8 cellular contexts compared by ENCODE assay signal in the genomic region with DNA sequence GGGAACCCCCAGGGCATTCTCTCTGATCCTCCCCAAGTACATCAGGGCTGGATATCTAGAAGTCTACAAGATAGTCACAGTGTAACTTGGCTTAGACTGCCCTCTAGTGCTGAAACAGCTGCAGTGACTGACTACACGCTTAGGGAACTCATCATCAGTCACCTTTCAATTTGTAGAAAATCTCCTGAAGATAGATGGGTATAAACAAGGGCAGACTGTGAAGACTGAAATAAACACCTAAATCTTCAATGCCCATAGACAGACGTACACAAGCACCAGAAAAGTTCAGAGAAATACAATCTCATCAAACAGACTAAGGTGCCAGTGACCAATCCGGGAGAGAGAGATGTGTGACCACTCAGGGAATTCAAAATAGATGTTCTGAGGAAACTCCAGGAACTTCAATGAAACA. TPM values are rescaled to one million over a fixed set of nuclear protein-coding genes. Genes with fewer than 3 reads are reported as not detected.
DNase-seq lines count a peak whose midpoint lies in the region; ATAC-seq and TF ChIP-seq lines count a peak whose summit lies in the region.

No MANE protein-coding gene starts in this region.

- no TSS peak for BruUV-seq in Caco-2 (replicated peaks; lab: Mats Ljungman, UMichigan)

- peak overlapping the region; percentile 56 for H3K27ac Mint-ChIP-seq in Caco-2 (ENCODE audit: unreplicated experiment)
- no peak overlapping the region for H3K27ac Mint-ChIP-seq in activated naive CD4-positive, alpha-beta T cell treated with anti-CD3 and anti-CD28 coated beads, Interleukin-2, amount 50 U/mL, for 72 hours

- DNase-seq in Caco-2 (peak; percentile 73 to 76), HuH-7 (ENCODE audit: low spot score) (peak; percentile 64), RPMI7951 (ENCODE audit: low read depth) (peak; percentile 68), heart left ventricle (peak in 3 of 5 donors; percentile 33 to 51 (median 35)), sciatic nerve (ENCODE audit: low spot score) (no peak)
- peak in 1 of 2 donors; percentile 56 for DNase-seq in activated naive CD4-positive, alpha-beta T cell treated with anti-CD3 and anti-CD28 coated beads, Interleukin-2, amount 50 U/mL, for 72 hours (ENCODE audit: low spot score in 2 of 2)

- CTCF ChIA-PET in Caco-2 (lab: Charles Lee), result interaction anchor here (1.0 to 2.7 kb wide), 2 partner anchors 88 to 297 kb away, joined by 5 to 15 read pairs; no protein-coding TSS in a partner anchor

- H3K27me3 ChIP-seq in Caco-2 (replicated peaks; ENCODE audit: control insufficient read depth, insufficient read depth, low read length) (no peaks in the 10 kb centered on the region), heart left ventricle (no peaks in the 10 kb centered on the region)

- H3K27me3 Mint-ChIP-seq in Caco-2 (ENCODE audit: insufficient read depth, unreplicated experiment), result no peaks in the 10 kb centered on the region

- WGBS in heart left ventricle, 4 donors, result 69 to 84% (median 82%) methylated on average over 3 of the region's 3 CpGs

- intact Hi-C loops in Caco-2 (cut with micrococcal nuclease; ENCODE audit: unreplicated experiment), result loop anchor here (1.0 to 5.0 kb wide), 5 partner anchors 76 to 687 kb away; no protein-coding TSS in a partner anchor
- intact Hi-C loops in heart left ventricle (cut with DNase I), result loop anchor here (1.0 to 10.0 kb wide), 17 partner anchors 73 to 683 kb away; partner anchors contain the start of gene PPP2R5A (in 1 of the 10)
- intact Hi-C loops in sciatic nerve (cut with DNase I), result no loop called here

- peak; percentile 87 for ATAC-seq in GM19395 (IDR thresholded peaks at IDR 0.05; ENCODE audit: unreplicated experiment)
- peak; percentile 91 to 94 for ATAC-seq in activated naive CD4-positive, alpha-beta T cell treated with anti-CD3 and anti-CD28 coated beads, Interleukin-2, amount 50 U/mL, for 72 hours
- ATAC-seq in heart left ventricle, result peak; percentile 45 to 88 (median 84)
- ATAC-seq in sciatic nerve, result peak; percentile 81
- ATAC-seq in GM21390 (IDR thresholded peaks at IDR 0.05; ENCODE audit: unreplicated experiment), result no peak

- TF ChIP-seq CTCF in Caco-2 (IDR thresholded peaks at IDR 0.05; ENCODE audit: insufficient read depth in 1 of 2, low read depth in 1 of 2, low read length in 1 of 2, severe bottlenecking in 1 of 2, unreplicated experiment in 1 of 2), result peak; percentile 86
- TF ChIP-seq CTCF in heart left ventricle (IDR thresholded peaks at IDR 0.05), result peak; percentile 76 to 91 (median 83)

- POLR2A ChIA-PET in Caco-2 (lab: Charles Lee), result no interaction called here

- H3K36me3 Mint-ChIP-seq in Caco-2 (ENCODE audit: insufficient read depth, unreplicated experiment), result peaks cover 90% of the 10 kb centered on the region
- peaks cover 17 to 21% of the 10 kb centered on the region in 2 donors for H3K36me3 Mint-ChIP-seq in activated naive CD4-positive, alpha-beta T cell treated with anti-CD3 and anti-CD28 coated beads, Interleukin-2, amount 50 U/mL, for 72 hours

- no peak overlapping the region for H3K4me3 Mint-ChIP-seq in Caco-2 (ENCODE audit: unreplicated experiment)

- no peaks in the 10 kb centered on the region for H3K9me3 Mint-ChIP-seq in Caco-2 (ENCODE audit: unreplicated experiment)
- no peaks in the 10 kb centered on the region for H3K9me3 Mint-ChIP-seq in activated naive CD4-positive, alpha-beta T cell treated with anti-CD3 and anti-CD28 coated beads, Interleukin-2, amount 50 U/mL, for 72 hours

- H3K36me3 ChIP-seq in Caco-2 (ENCODE audit: control insufficient read depth, insufficient read depth, low read length) (peaks cover 2% of the 10 kb centered on the region; the same call in 1 of the 2 replicates), heart left ventricle (peaks cover 0 to 70% (median 30%) of the 10 kb centered on the region in 9 donors)

- H3K4me1 ChIP-seq in Caco-2 (0 out of 2 replicates have a peak, but pooled peaks cover 5% of the 10 kb centered on the region), heart left ventricle (peaks cover 0 to 23% (median 1%) of the 10 kb centered on the region in 12 donors)

- H3K4me1 Mint-ChIP-seq in Caco-2 (ENCODE audit: low read depth, unreplicated experiment), result no peaks in the 10 kb centered on the region

- H3K27ac ChIP-seq in heart left ventricle, result peak overlapping the region in 1 of 12 donors; percentile 2

- H3K4me3 ChIP-seq in Caco-2 (ENCODE audit: low read depth, low read length), result no peak overlapping the region
- no peak overlapping the region for H3K4me3 ChIP-seq in heart left ventricle

- no peaks in the 10 kb centered on the region for H3K9me3 ChIP-seq in Caco-2
- peaks cover 0 to 13% (median 0%) of the 10 kb centered on the region in 12 donors for H3K9me3 ChIP-seq in heart left ventricle

- no peak for TF ChIP-seq POLR2A in heart left ventricle (IDR thresholded peaks at IDR 0.05)

RNA-seq across cellular contexts. Expression of gene PACC1, which starts 46.6 kb away (rescaled TPM):
- total RNA-seq in Caco-2 (2022), result 15.6 and 15.7 TPM in 2 replicates
- total RNA-seq in RPMI7951 (2014; rRNA removed; shearing (Covaris generic)), result 8.1 and 10.0 TPM in 2 replicates
- 10 to 100 TPM; 10.1 to 16.9 TPM for total RNA-seq in activated naive CD4-positive, alpha-beta T cell treated with anti-CD3 and anti-CD28 coated beads, Interleukin-2, amount 50 U/mL, for 72 hours
- total RNA-seq in heart left ventricle, result 1 to 10 TPM; 2.1 to 7.9 (median 3.1) TPM
- polyA plus RNA-seq in heart left ventricle, result 1 to 10 TPM; 1.8 to 6.2 TPM
- total RNA-seq in sciatic nerve, result 6.7 TPM
